Comparison of ENCODE assay signal across 10 cellular contexts in genomic region chr10:119290301-119291036, GRCh38.
DNase-seq lines count a peak whose midpoint lies in the region; ATAC-seq and TF ChIP-seq lines count a peak whose summit lies in the region.
"Had no signal": no experiment of that assay in that cellular context is flagged by ENCODE, and none has a peak within 500 bp of the region (broad histone marks: within the 10 kb centered on the region; RNA-seq: fewer than 3 reads in every experiment).

No MANE protein-coding gene starts in this region.

- no peak for ATAC-seq in GM18868 (IDR thresholded peaks at IDR 0.05; ENCODE audit: unreplicated experiment)

- H3K9me3 ChIP-seq in Caco-2 (no peaks in the 10 kb centered on the region), trophoblast cell (ENCODE audit: insufficient read depth, low read depth, low read length) (peaks cover 2% of the 10 kb centered on the region), smooth muscle cell (replicated peaks; ENCODE audit: low read depth) (no peaks in the 10 kb centered on the region)
- H3K9me3 ChIP-seq: adrenal gland had no signal

- H3K4me1 Mint-ChIP-seq in Caco-2 (ENCODE audit: low read depth, unreplicated experiment): peaks cover 16% of the 10 kb centered on the region

- no peak overlapping the region for H3K4me3 Mint-ChIP-seq in Caco-2 (ENCODE audit: unreplicated experiment)

- no peak overlapping the region for H4K12ac ChIP-seq in trophoblast cell (ENCODE audit: low read depth, low read length)

- H3K18ac ChIP-seq in trophoblast cell (ENCODE audit: low read length): no peak overlapping the region

- peak overlapping the region; percentile 18 for H2AK5ac ChIP-seq in trophoblast cell (ENCODE audit: low read length)

- H3K4me2 ChIP-seq in trophoblast cell (ENCODE audit: low read length) (no peak overlapping the region), smooth muscle cell (no peak overlapping the region)

- no peak overlapping the region for H3K23ac ChIP-seq in trophoblast cell (ENCODE audit: low read length)

- no peaks in the 10 kb centered on the region for H3K79me2 ChIP-seq in trophoblast cell (ENCODE audit: control insufficient read depth, insufficient read depth, low read length, poor library complexity)
- H3K79me2 ChIP-seq in smooth muscle cell (ENCODE audit: low read depth): no peaks in the 10 kb centered on the region

- no peak overlapping the region for H3K4me3 ChIP-seq in Caco-2 (ENCODE audit: low read depth, low read length)
- H3K4me3 ChIP-seq in fibroblast of the aortic adventitia (ENCODE audit: low read depth, low read length): no peak overlapping the region
- H3K4me3 ChIP-seq in trophoblast cell (ENCODE audit: low read depth, low read length): no peak overlapping the region
- no peak overlapping the region for H3K4me3 ChIP-seq in smooth muscle cell
- H3K4me3 ChIP-seq: adrenal gland had no signal

- no peak overlapping the region for H3K14ac ChIP-seq in trophoblast cell (ENCODE audit: low read length)

- no peaks in the 10 kb centered on the region for H3K36me3 Mint-ChIP-seq in Caco-2 (ENCODE audit: insufficient read depth, unreplicated experiment)

- H3K27me3 Mint-ChIP-seq in Caco-2 (ENCODE audit: insufficient read depth, unreplicated experiment): no peaks in the 10 kb centered on the region

- no peak overlapping the region for H3K4ac ChIP-seq in trophoblast cell (ENCODE audit: low read depth, low read length)

- WGBS in trophoblast cell (ENCODE audit: extremely low coverage, insufficient coverage, insufficient read length): no CpG with 5 or more reads among the region's 12 CpGs
- WGBS in smooth muscle cell (ENCODE audit: low lambda C conversion rate): 67% methylated on average over 11 of the region's 12 CpGs

- POLR2A ChIA-PET in Caco-2 (lab: Charles Lee): interaction anchor here (0.7 kb wide), 2 partner anchors 27 to 203 kb away, joined by 6 to 14 read pairs; no protein-coding TSS in a partner anchor

- peak; percentile 48 to 62 for DNase-seq in Caco-2
- peak; percentile 5 for DNase-seq in NCI-H69 (lab: John Stamatoyannopoulos, UW)
- peak; percentile 31 for DNase-seq in fibroblast of the aortic adventitia (ENCODE audit: low read depth)
- DNase-seq in trophoblast cell: peak; percentile 87 to 96
- DNase-seq in smooth muscle cell (lab: John Stamatoyannopoulos, UW; ENCODE audit: unreplicated experiment): no peak
- no peak for DNase-seq in NOMO-1 treated with DMSO at 0.1 percent for 48 hours (lab: John Stamatoyannopoulos, UW; ENCODE audit: unreplicated experiment)
- no peak for DNase-seq in NCI-H1105 treated with DMSO at 0.1 percent for 48 hours (lab: John Stamatoyannopoulos, UW)
- DNase-seq: NCI-H2107 had no signal

- no peak overlapping the region for H2BK5ac ChIP-seq in trophoblast cell (ENCODE audit: low read depth, low read length, poor library complexity)

- H3K36me3 ChIP-seq in Caco-2 (ENCODE audit: control insufficient read depth, insufficient read depth, low read length) (no peaks in the 10 kb centered on the region), trophoblast cell (ENCODE audit: control insufficient read depth in 1 of 2, insufficient read depth in 2 of 2, low read length in 2 of 2) (no peaks in the 10 kb centered on the region), smooth muscle cell (ENCODE audit: low read depth) (no peaks in the 10 kb centered on the region)
- H3K36me3 ChIP-seq: adrenal gland had no signal

- H3K27ac Mint-ChIP-seq in Caco-2 (ENCODE audit: unreplicated experiment): peak overlapping the region; percentile 37

- no peak overlapping the region for H3K9ac ChIP-seq in trophoblast cell (ENCODE audit: low read length)
- no peak overlapping the region for H3K9ac ChIP-seq in smooth muscle cell (ENCODE audit: low read depth)

- peaks cover 7% of the 10 kb centered on the region for H3K9me3 Mint-ChIP-seq in Caco-2 (ENCODE audit: unreplicated experiment)

- H3K79me1 ChIP-seq in trophoblast cell (ENCODE audit: low read length): peaks cover 2% of the 10 kb centered on the region

- CTCF ChIA-PET in Caco-2 (lab: Charles Lee): interaction anchor here (0.7 to 2.8 kb wide), 10 partner anchors 12 to 155 kb away, joined by 3 to 13 read pairs (median 4); partner anchors contain the start of gene GRK5

- H2BK12ac ChIP-seq in trophoblast cell (ENCODE audit: low read length): peak overlapping the region; percentile 7

- H3K4me1 ChIP-seq in Caco-2 (peaks cover 19% of the 10 kb centered on the region), trophoblast cell (ENCODE audit: control insufficient read depth in 1 of 2, insufficient read depth in 2 of 2, low read length in 2 of 2) (peaks cover 9 to 16% of the 10 kb centered on the region in 2 experiments), smooth muscle cell (ENCODE audit: low read depth) (no peaks in the 10 kb centered on the region)

- H2BK120ac ChIP-seq in trophoblast cell (ENCODE audit: insufficient read depth, low read length, poor library complexity): no peak overlapping the region

- no peak overlapping the region for H4K8ac ChIP-seq in trophoblast cell (ENCODE audit: low read depth, low read length)

- intact Hi-C loops in Caco-2 (cut with micrococcal nuclease; ENCODE audit: unreplicated experiment): loop anchor here (1.0 to 5.0 kb wide), 3 partner anchors 26 to 124 kb away; no protein-coding TSS in a partner anchor

- H3K27me3 ChIP-seq in Caco-2 (replicated peaks; ENCODE audit: control insufficient read depth, insufficient read depth, low read length) (no peaks in the 10 kb centered on the region), trophoblast cell (ENCODE audit: insufficient read depth, low read length) (no peaks in the 10 kb centered on the region), smooth muscle cell (ENCODE audit: low read depth) (no peaks in the 10 kb centered on the region)
- H3K27me3 ChIP-seq: adrenal gland had no signal

- peak overlapping the region; percentile 30 for H4K91ac ChIP-seq in trophoblast cell (ENCODE audit: low read depth, low read length)

- BruUV-seq in Caco-2 (replicated peaks; lab: Mats Ljungman, UMichigan): no TSS peak

- H2AFZ ChIP-seq in trophoblast cell (ENCODE audit: insufficient read depth, low read length, poor library complexity) (no peak overlapping the region), smooth muscle cell (ENCODE audit: low read depth) (no peak overlapping the region)

- H3K27ac ChIP-seq in trophoblast cell (ENCODE audit: low read depth, low read length) (no peak overlapping the region), smooth muscle cell (ENCODE audit: low read depth) (no peak overlapping the region)

- no peaks in the 10 kb centered on the region for H3F3A ChIP-seq in smooth muscle cell (ENCODE audit: low read depth)

- TF ChIP-seq CTCF in Caco-2 (IDR thresholded peaks at IDR 0.05; ENCODE audit: insufficient read depth in 1 of 2, low read depth in 1 of 2, low read length in 1 of 2, severe bottlenecking in 1 of 2, unreplicated experiment in 1 of 2): no peak
- peak; percentile 34 for TF ChIP-seq CTCF in fibroblast of the aortic adventitia (IDR thresholded peaks at IDR 0.05; ENCODE audit: insufficient read depth, low read length)
- TF ChIP-seq CTCF in smooth muscle cell (IDR thresholded peaks at IDR 0.05; ENCODE audit: borderline replicate concordance, insufficient read depth, poor library complexity, severe bottlenecking): no peak

- peaks cover 67% of the 10 kb centered on the region for H4K20me1 ChIP-seq in smooth muscle cell (ENCODE audit: low read depth)

Comparison
In these comparisons a context has a peak if more than half of its experiments do, and no peak if none do; other contexts are left out.
1. DNase-seq: peak in Caco-2 (2 of 2), NCI-H69 (single experiment), fibroblast of the aortic adventitia (single experiment) and trophoblast cell (2 of 2); none in smooth muscle cell (single experiment), NOMO-1 treated with DMSO at 0.1 percent for 48 hours (single experiment) and NCI-H1105 treated with DMSO at 0.1 percent for 48 hours (single experiment).